18 cellular contexts compared by ENCODE assay signal in genomic region chr3:117281371-117281770, GRCh38.
DNase-seq lines count a peak whose midpoint lies in the region; ATAC-seq and TF ChIP-seq lines count a peak whose summit lies in the region.
"Had no signal": no experiment of that assay in that cellular context is flagged by ENCODE, and none has a peak within 500 bp of the region (broad histone marks: within the 10 kb centered on the region; RNA-seq: fewer than 3 reads in every experiment).

No MANE protein-coding gene starts in this region.

- intact Hi-C loops in psoas muscle (cut with DNase I) = no loop called here

- WGBS in psoas muscle, 3 donors = 26 to 36% (median 29%) methylated on average over 3 of the region's 3 CpGs

- CTCF ChIA-PET in AG04449 (lab: Yijun Ruan, JAX) = no interaction called here

- H3K4me3 ChIP-seq in AG04449 (ENCODE audit: low read depth, low read length) (no peak overlapping the region), HFF-Myc (replicated peaks; ENCODE audit: low read depth, low read length) (no peak overlapping the region), adipocyte (ENCODE audit: low read length) (no peak overlapping the region), psoas muscle (no peak overlapping the region)
- H3K4me3 ChIP-seq: BLaER1 had no signal

- H3K9ac ChIP-seq in adipocyte (ENCODE audit: low read length) = no peak overlapping the region
- H3K9ac ChIP-seq: BLaER1 had no signal

- H3K27ac ChIP-seq in psoas muscle = no peak overlapping the region
- H3K27ac ChIP-seq: BLaER1, HL-60 had no signal

- POLR2A ChIA-PET in AG04449 (lab: Yijun Ruan, JAX) = no interaction called here

- no peaks in the 10 kb centered on the region for H3K36me3 ChIP-seq in adipocyte (ENCODE audit: control insufficient read depth, insufficient read depth, low read length, severe bottlenecking)
- H3K36me3 ChIP-seq in psoas muscle (ENCODE audit: insufficient read depth in 1 of 2, low read depth in 1 of 2) = no peaks in the 10 kb centered on the region
- H3K36me3 ChIP-seq: BLaER1 had no signal

- ATAC-seq in psoas muscle = no peak
- no peak for ATAC-seq in HG03342 (IDR thresholded peaks at IDR 0.05; ENCODE audit: unreplicated experiment)

- no peak for TF ChIP-seq CTCF in AG04449 (IDR thresholded peaks at IDR 0.05; ENCODE audit: insufficient read depth, low read length, missing control alignments)
- TF ChIP-seq CTCF in HFF-Myc (IDR thresholded peaks at IDR 0.05; ENCODE audit: low read depth, low read length, missing control alignments) = no peak
- no peak for TF ChIP-seq CTCF in psoas muscle (IDR thresholded peaks at IDR 0.05)

- H3K9me3 ChIP-seq in adipocyte (ENCODE audit: control insufficient read depth, low read length) = no peaks in the 10 kb centered on the region
- no peaks in the 10 kb centered on the region for H3K9me3 ChIP-seq in psoas muscle
- H3K9me3 ChIP-seq: BLaER1 had no signal

- H3K4me1 ChIP-seq in adipocyte (ENCODE audit: control insufficient read depth, insufficient read depth, low read length) (peaks cover 36% of the 10 kb centered on the region), psoas muscle (no peaks in the 10 kb centered on the region)
- H3K4me1 ChIP-seq: BLaER1 had no signal

- DNase-seq in AG04449 (ENCODE audit: low read depth, low spot score) = peak; percentile 5
- peak; percentile 6 for DNase-seq in HFF-Myc (ENCODE audit: extremely low read depth, low read depth)
- DNase-seq in adipocyte (ENCODE audit: low read depth) = peak; percentile 52
- peak; percentile 69 for DNase-seq in fibroblast of peridontal ligament (ENCODE audit: extremely low read depth)
- no peak for DNase-seq in SW480 (ENCODE audit: low spot score)
- no peak for DNase-seq in psoas muscle
- no peak for DNase-seq in NCI-H748 (lab: John Stamatoyannopoulos, UW; ENCODE audit: unreplicated experiment)
- DNase-seq: Calu3; CD4-positive, alpha-beta memory T cell; HFFc6; NCI-H1417 treated with DMSO at 0.1 percent for 48 hours; NCI-H1930; NCI-H345; NCI-H526 treated with DMSO at 0.1 percent for 48 hours; Right ventricle myocardium superior had no signal

- H3K27me3 ChIP-seq in adipocyte (replicated peaks; ENCODE audit: control insufficient read depth, insufficient read depth, low read length) (no peaks in the 10 kb centered on the region), psoas muscle (ENCODE audit: insufficient read depth in 3 of 3, low read length in 2 of 3) (no peaks in the 10 kb centered on the region)
- H3K27me3 ChIP-seq: BLaER1 had no signal

Comparison
In these comparisons a context has a peak if more than half of its experiments do, and no peak if none do; other contexts are left out.
1. DNase-seq: peak in AG04449 (single experiment), HFF-Myc (single experiment), adipocyte (single experiment) and fibroblast of peridontal ligament (single experiment); none in SW480 (single experiment), psoas muscle (0 of 2) and NCI-H748 (single experiment).